Comparison of ENCODE assay signal across 8 cellular contexts in the genomic region with DNA sequence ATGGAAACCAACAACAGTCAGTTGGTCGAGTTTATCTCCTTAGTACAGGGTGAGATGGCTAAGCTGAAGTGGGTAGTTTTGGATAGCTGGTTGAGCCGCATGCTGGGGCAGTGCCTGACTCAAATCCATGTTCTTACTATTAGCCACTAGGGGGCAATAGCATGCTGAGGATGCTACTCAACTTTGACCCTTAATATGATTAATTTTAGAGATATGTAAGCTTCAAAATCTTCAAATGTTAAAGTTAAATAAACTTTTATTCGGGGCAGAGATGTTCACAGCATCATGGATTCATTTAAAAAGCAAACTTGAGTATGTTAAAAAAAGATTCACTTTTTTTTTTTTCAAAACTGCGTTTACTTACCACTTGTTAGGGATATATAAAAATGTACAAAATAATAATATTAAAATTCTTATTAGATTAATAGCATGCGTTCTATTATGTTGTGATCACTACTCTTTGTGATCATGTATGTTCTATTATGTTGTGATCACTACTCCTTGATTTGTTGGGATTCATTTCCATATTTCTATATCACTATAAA. TPM values are rescaled to one million over a fixed set of nuclear protein-coding genes. Genes with fewer than 3 reads are reported as not detected.
DNase-seq lines count a peak whose midpoint lies in the region; ATAC-seq and TF ChIP-seq lines count a peak whose summit lies in the region.

No MANE protein-coding gene starts in this region.

- TF ChIP-seq CTCF in GM12872 (IDR thresholded peaks at IDR 0.05; ENCODE audit: insufficient read depth, low read depth, low read length) = peak; percentile 76

- no peaks in the 10 kb centered on the region for H3K36me3 Mint-ChIP-seq in activated naive CD4-positive, alpha-beta T cell treated with anti-CD3 and anti-CD28 coated beads for 36 hours (ENCODE audit: low read depth)

- peaks cover 3% of the 10 kb centered on the region for H3K27me3 Mint-ChIP-seq in activated naive CD4-positive, alpha-beta T cell treated with anti-CD3 and anti-CD28 coated beads for 36 hours (ENCODE audit: low read depth)

- CTCF ChIA-PET in activated naive CD4-positive, alpha-beta T cell treated with anti-CD3 and anti-CD28 coated beads for 36 hours (lab: Charles Lee) = interaction anchor here (0.5 to 2.0 kb wide), 29 partner anchors 9 to 1908 kb away, joined by 3 to 9 read pairs (median 3); partner anchors contain the start of gene ISCA1

- DNase-seq in AG08396 (ENCODE audit: low spot score) = peak; percentile 72
- DNase-seq in NCI-H345 (lab: John Stamatoyannopoulos, UW) = peak; percentile 15
- peak; percentile 23 for DNase-seq in activated naive CD4-positive, alpha-beta T cell treated with anti-CD3 and anti-CD28 coated beads for 36 hours
- DNase-seq in glomerular visceral epithelial cell (ENCODE audit: extremely low spot score) = peak; percentile 45
- DNase-seq in retina = peak; percentile 50

- H3K4me3 Mint-ChIP-seq in activated naive CD4-positive, alpha-beta T cell treated with anti-CD3 and anti-CD28 coated beads for 36 hours = no peak overlapping the region

- intact Hi-C loops in activated naive CD4-positive, alpha-beta T cell treated with anti-CD3 and anti-CD28 coated beads for 36 hours (cut with micrococcal nuclease) = loop anchor here (1.0 to 5.0 kb wide), 4 partner anchors 75 to 1122 kb away; partner anchors contain the start of gene TUT7

- no peaks in the 10 kb centered on the region for H3K4me1 Mint-ChIP-seq in activated naive CD4-positive, alpha-beta T cell treated with anti-CD3 and anti-CD28 coated beads for 36 hours (ENCODE audit: low read depth)

- ATAC-seq in HG02973 (IDR thresholded peaks at IDR 0.05; ENCODE audit: unreplicated experiment) (peak; percentile 71), GM19328 (IDR thresholded peaks at IDR 0.05; ENCODE audit: unreplicated experiment) (no peak)

- H3K27ac Mint-ChIP-seq in activated naive CD4-positive, alpha-beta T cell treated with anti-CD3 and anti-CD28 coated beads for 36 hours = no peak overlapping the region

- no peaks in the 10 kb centered on the region for H3K9me3 Mint-ChIP-seq in activated naive CD4-positive, alpha-beta T cell treated with anti-CD3 and anti-CD28 coated beads for 36 hours

RNA-seq across cellular contexts. Expression of gene C9orf153, which starts 57.0 kb away (rescaled TPM):
- under 1 TPM; 0.31 to 0.40 TPM for total RNA-seq in activated naive CD4-positive, alpha-beta T cell treated with anti-CD3 and anti-CD28 coated beads for 36 hours

Comparison
In these comparisons a context has a peak if more than half of its experiments do, and no peak if none do; other contexts are left out.
1. DNase-seq: peak in every context shown above with its lines; median percentile 72 in AG08396; 50 in retina; 45 in glomerular visceral epithelial cell; 23 in activated naive CD4-positive, alpha-beta T cell treated with anti-CD3 and anti-CD28 coated beads for 36 hours; 15 in NCI-H345.